36 cellular contexts compared by ENCODE assay signal in the genomic region with DNA sequence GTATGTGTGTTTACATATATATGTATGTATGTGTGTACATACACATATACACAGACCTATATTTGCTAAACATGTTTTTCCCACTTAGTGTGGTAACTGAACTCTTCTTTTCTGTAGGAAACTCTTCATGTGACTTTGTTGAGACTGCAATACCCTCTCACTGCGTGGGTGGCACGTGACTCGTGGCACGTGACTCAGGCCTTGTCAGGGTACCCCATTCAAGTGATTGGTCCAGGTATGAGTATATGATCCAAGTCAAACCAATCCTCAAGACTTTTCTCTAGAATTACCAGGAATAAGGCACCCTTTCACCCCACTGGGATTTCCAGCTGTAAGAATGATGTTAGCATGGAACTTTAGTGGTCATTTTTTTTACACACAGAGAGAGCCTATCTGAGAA.
DNase-seq lines count a peak whose midpoint lies in the region; ATAC-seq, FAIRE-seq and TF ChIP-seq lines count a peak whose summit lies in the region.
"Had no signal": no experiment of that assay in that cellular context is flagged by ENCODE, and none has a peak within 500 bp of the region (broad histone marks: within the 10 kb centered on the region; RNA-seq: fewer than 3 reads in every experiment).

No MANE protein-coding gene starts in this region.

- H4K8ac ChIP-seq in IMR-90 (ENCODE audit: low read depth in 2 of 2, low read length in 2 of 2) = no peak overlapping the region

- BruUV-seq in IMR-90 (replicated peaks; lab: Mats Ljungman, UMichigan) = no TSS peak
- BruUV-seq in GM12878 (replicated peaks; lab: Mats Ljungman, UMichigan) = no TSS peak

- H3K9ac ChIP-seq in IMR-90 (ENCODE audit: low read depth, low read length) = no peak overlapping the region
- no peak overlapping the region for H3K9ac ChIP-seq in GM12878 (ENCODE audit: control insufficient read depth, insufficient read depth, low read length)
- H3K9ac ChIP-seq: neural progenitor cell had no signal

- TF ChIP-seq POLR2A in IMR-90 (IDR thresholded peaks at IDR 0.05; ENCODE audit: low read depth, low read length) (no peak), GM12878 (IDR thresholded peaks at IDR 0.05; ENCODE audit: low read depth, low read length) (no peak)

- H3K23ac ChIP-seq in IMR-90 (ENCODE audit: low read depth, low read length) = no peak overlapping the region

- no peak overlapping the region for H3K56ac ChIP-seq in IMR-90 (ENCODE audit: extremely low read depth, insufficient read depth, low read length)

- H3K79me1 ChIP-seq in IMR-90 (ENCODE audit: low read depth in 1 of 2, low read length in 2 of 2) = no peaks in the 10 kb centered on the region

- H3K36me3 ChIP-seq in IMR-90 (ENCODE audit: control insufficient read depth, insufficient read depth, low read length) = no peaks in the 10 kb centered on the region
- H3K36me3 ChIP-seq in GM12878 (ENCODE audit: control insufficient read depth in 2 of 2, insufficient read depth in 2 of 2, low read length in 1 of 2) = no peaks in the 10 kb centered on the region
- H3K36me3 ChIP-seq: ascending aorta, BE2C, heart left ventricle, left ventricle myocardium inferior, neural progenitor cell, pancreas, tibial artery, vagina had no signal

- H3K14ac ChIP-seq in IMR-90 (replicated peaks; ENCODE audit: low read depth, low read length) = no peak overlapping the region

- dilution Hi-C loops in IMR-90 (cut with HindIII; ENCODE audit: low sequenced_read_pairs, unreplicated experiment) = no loop called here

- H3K18ac ChIP-seq in IMR-90 (ENCODE audit: low read depth, low read length) = no peak overlapping the region

- H2BK20ac ChIP-seq in IMR-90 (ENCODE audit: low read depth, low read length) = no peak overlapping the region

- TF ChIP-seq CTCF in IMR-90 (conservative IDR thresholded peaks at IDR 0.05; ENCODE audit: low read depth, low read length) (no peak), GM12878 (IDR thresholded peaks at IDR 0.05 in 2 of 3, conservative IDR thresholded peaks at IDR 0.05 in 1 of 3; ENCODE audit: control insufficient read depth in 2 of 3, extremely low read depth in 1 of 3, insufficient read depth in 1 of 3, low read depth in 3 of 3, low read length in 3 of 3) (no peak)

- no peak for FAIRE-seq in GM12878 (lab: Jason Lieb, UNC)
- FAIRE-seq: GM12891, HepG2, pancreas had no signal

- no peak overlapping the region for H4K91ac ChIP-seq in IMR-90 (ENCODE audit: insufficient read depth, low read depth, low read length)

- H2AK5ac ChIP-seq in IMR-90 (ENCODE audit: low read depth, low read length) = no peak overlapping the region

- H3K4ac ChIP-seq in IMR-90 (ENCODE audit: low read depth, low read length) = no peak overlapping the region

- H3K79me2 ChIP-seq in GM12878 (ENCODE audit: control insufficient read depth, insufficient read depth, low read length) = no peaks in the 10 kb centered on the region

- intact Hi-C loops in IMR-90 (cut with micrococcal nuclease) = no loop called here
- intact Hi-C loops in GM12878 (cut with micrococcal nuclease; ENCODE audit: unreplicated experiment) = no loop called here

- WGBS in IMR-90 (ENCODE audit: extremely low coverage in 2 of 2, insufficient read length in 1 of 2), 2 experiments = no CpG with 5 or more reads among the region's 4 CpGs
- WGBS in GM12878 (ENCODE audit: insufficient coverage, insufficient replicate concordance, low lambda C conversion rate, missing lambda C conversion rate) = 26% methylated on average over 3 of the region's 4 CpGs

- H4K20me1 ChIP-seq in IMR-90 (ENCODE audit: insufficient read depth, low read length) (no peaks in the 10 kb centered on the region), GM12878 (ENCODE audit: control insufficient read depth, insufficient read depth) (no peaks in the 10 kb centered on the region)

- TF ChIP-seq RAD21 in IMR-90 (IDR thresholded peaks at IDR 0.05; ENCODE audit: low read length) (no peak), GM12878 (IDR thresholded peaks at IDR 0.05; ENCODE audit: insufficient read depth, low read depth, low read length) (no peak)

- H3K4me1 ChIP-seq in IMR-90 (ENCODE audit: control insufficient read depth, insufficient read depth, low read length) (no peaks in the 10 kb centered on the region), GM12878 (ENCODE audit: control insufficient read depth, insufficient read depth, low read length) (no peaks in the 10 kb centered on the region)
- H3K4me1 ChIP-seq: ascending aorta, BE2C, heart left ventricle, left ventricle myocardium inferior, neural progenitor cell, pancreas, tibial artery, vagina had no signal

- no peak overlapping the region for H2BK5ac ChIP-seq in IMR-90 (ENCODE audit: low read depth, low read length, poor library complexity, severe bottlenecking)

- H4K5ac ChIP-seq in IMR-90 (ENCODE audit: low read depth, low read length) = no peak overlapping the region

- H3K9me3 ChIP-seq in IMR-90 (ENCODE audit: control insufficient read depth, insufficient read depth, low read length) = no peaks in the 10 kb centered on the region
- no peaks in the 10 kb centered on the region for H3K9me3 ChIP-seq in GM12878 (replicated peaks; ENCODE audit: control insufficient read depth, insufficient read depth, low read length)
- H3K9me3 ChIP-seq: ascending aorta, BE2C, heart left ventricle, pancreas, tibial artery, vagina had no signal

- no peak overlapping the region for H2BK120ac ChIP-seq in IMR-90 (ENCODE audit: low read depth, low read length)

- no peaks in the 10 kb centered on the region for H3K27me3 ChIP-seq in IMR-90 (ENCODE audit: control insufficient read depth, insufficient read depth, low read length)
- H3K27me3 ChIP-seq in GM12878 (replicated peaks in 1 of 2; ENCODE audit: control insufficient read depth in 2 of 2, insufficient read depth in 2 of 2, low read length in 1 of 2) = no peaks in the 10 kb centered on the region
- H3K27me3 ChIP-seq: ascending aorta, BE2C, heart left ventricle, neural progenitor cell, pancreas, tibial artery, vagina had no signal

- H3K4me3 ChIP-seq in IMR-90 (ENCODE audit: insufficient read depth, low read depth, low read length) = no peak overlapping the region
- H3K4me3 ChIP-seq in GM12878 = no peak overlapping the region
- H3K4me3 ChIP-seq: ascending aorta, coronary artery, heart left ventricle, left ventricle myocardium inferior, neural progenitor cell, pancreas, SK-N-MC, tibial artery, vagina had no signal

- no peak overlapping the region for H2AFZ ChIP-seq in IMR-90 (replicated peaks; ENCODE audit: low read length, poor library complexity)
- H2AFZ ChIP-seq in GM12878 (ENCODE audit: control insufficient read depth, low read depth, low read length) = no peak overlapping the region
- H2AFZ ChIP-seq: neural progenitor cell had no signal

- TF ChIP-seq EP300 in GM12878 (IDR thresholded peaks at IDR 0.05; ENCODE audit: borderline replicate concordance in 1 of 2, control insufficient read depth in 1 of 2, low read depth in 2 of 2, low read length in 2 of 2) = no peak

- in situ Hi-C loops in IMR-90 (cut with MboI; ENCODE audit: low sequenced_read_pairs) (no loop called here), GM12878 (cut with MboI) (no loop called here)

- ATAC-seq in IMR-90 (ENCODE audit: low read depth) = no peak
- no peak for ATAC-seq in GM12878
- no peak for ATAC-seq in GM19035 (IDR thresholded peaks at IDR 0.05; ENCODE audit: unreplicated experiment)
- no peak for ATAC-seq in HG02970 (IDR thresholded peaks at IDR 0.05; ENCODE audit: low FRiP score, unreplicated experiment)
- ATAC-seq: heart left ventricle, HepG2, pancreas, PC-3 had no signal

- H2BK15ac ChIP-seq in IMR-90 (ENCODE audit: low read depth, low read length) = no peak overlapping the region

- H3K27ac ChIP-seq in IMR-90 (ENCODE audit: insufficient read depth, low read length) (no peak overlapping the region), GM12878 (ENCODE audit: control insufficient read depth, insufficient read depth) (no peak overlapping the region)
- H3K27ac ChIP-seq: ascending aorta, coronary artery, heart left ventricle, left ventricle myocardium inferior, neural progenitor cell, pancreas, SK-N-MC, tibial artery, vagina had no signal

- no peak overlapping the region for H2AK9ac ChIP-seq in IMR-90 (replicated peaks; ENCODE audit: low read depth, low read length, poor library complexity)

- RAD21 ChIA-PET in GM12878 (lab: Charles Lee; ENCODE audit: unreplicated experiment) = no interaction called here

- CTCF ChIA-PET in IMR-90 (lab: Yijun Ruan, JAX) = no interaction called here
- CTCF ChIA-PET in GM12878 (lab: Yijun Ruan, JAX) = no interaction called here

- H3K4me2 ChIP-seq in IMR-90 (ENCODE audit: low read depth, low read length) = no peak overlapping the region
- H3K4me2 ChIP-seq in GM12878 (ENCODE audit: control insufficient read depth, insufficient read depth) = no peak overlapping the region
- H3K4me2 ChIP-seq: neural progenitor cell had no signal

- DNase-seq in activated T-cell treated with anti-CD3 and anti-CD28 coated beads for 48 hours (ENCODE audit: low read depth) = peak; percentile 21
- DNase-seq in activated T-cell treated with anti-CD3 and anti-CD28 coated beads for 4 hours = no peak
- DNase-seq in IMR-90 = peak; percentile 39
- DNase-seq in GM12878 (ENCODE audit: low read depth, low spot score) = no peak
- peak; percentile 51 for DNase-seq in stimulated activated CD4-positive, alpha-beta T cell treated with anti-CD3 and anti-CD28 coated beads, Interleukin-1b, Interleukin-23, amount 100 ng/mL, for 48 hours
- no peak for DNase-seq in COLO829 (ENCODE audit: low spot score)
- DNase-seq: activated B cell treated with CpG ODN at 0.5 μM for 24 hours; activated CD8-positive, alpha-beta memory T cell treated with anti-CD3 and anti-CD28 coated beads for 24 hours; BE2C; caudate nucleus; CD8-positive, alpha-beta memory T cell; effector memory CD4-positive, alpha-beta T cell; EL; erythroblast; H9; heart left ventricle; islet precursor cell; Kasumi-1; left ventricle myocardium inferior; MV-4-11; NCI-H146; NCI-H226; NCI-H526 treated with DMSO at 0.1 percent for 48 hours; NK-92 treated with Interleukin-12 subunit alpha and Interleukin-12 subunit beta, amount 100 ng/mL, for 24 hours; pancreas; PC-3; tibial artery had no signal

- POLR2A ChIA-PET in IMR-90 (lab: Charles Lee; ENCODE audit: unreplicated experiment) = no interaction called here
- POLR2A ChIA-PET in GM12878 (lab: Charles Lee) = no interaction called here

- SMC1A ChIA-PET in GM12878 (lab: Charles Lee; ENCODE audit: uncharacterized antibody, unreplicated experiment) = no interaction called here

- H3K9me1 ChIP-seq in IMR-90 (ENCODE audit: insufficient read depth, low read length) = no peaks in the 10 kb centered on the region

TF ChIP-seq in IMR-90, 13 proteins besides CTCF, POLR2A, EP300 and RAD21 (continues in another document):
- TF ChIP-seq CEBPB (IDR thresholded peaks at IDR 0.05; ENCODE audit: low read depth, low read length) (no peak), MAFK (IDR thresholded peaks at IDR 0.05; ENCODE audit: low read depth, low read length) (no peak), BHLHE40 (IDR thresholded peaks at IDR 0.05; ENCODE audit: low read depth, low read length) (no peak), MXI1 (IDR thresholded peaks at IDR 0.05; ENCODE audit: borderline replicate concordance, low read depth, low read length) (no peak)

TF ChIP-seq in GM12878, 131 proteins besides CTCF, POLR2A, EP300 and RAD21 (continues in another document):
- no peak for TF ChIP-seq CHD1 (IDR thresholded peaks at IDR 0.05; ENCODE audit: low read depth, low read length)

Comparison
In these comparisons a context has a peak if more than half of its experiments do, and no peak if none do; other contexts are left out.
1. DNase-seq: peak in activated T-cell treated with anti-CD3 and anti-CD28 coated beads for 48 hours (single experiment), IMR-90 (single experiment) and stimulated activated CD4-positive, alpha-beta T cell treated with anti-CD3 and anti-CD28 coated beads, Interleukin-1b, Interleukin-23, amount 100 ng/mL, for 48 hours (single experiment); none in activated T-cell treated with anti-CD3 and anti-CD28 coated beads for 4 hours (single experiment), GM12878 (single experiment) and COLO829 (single experiment).